33 cellular contexts compared by ENCODE assay signal in the genomic region with DNA sequence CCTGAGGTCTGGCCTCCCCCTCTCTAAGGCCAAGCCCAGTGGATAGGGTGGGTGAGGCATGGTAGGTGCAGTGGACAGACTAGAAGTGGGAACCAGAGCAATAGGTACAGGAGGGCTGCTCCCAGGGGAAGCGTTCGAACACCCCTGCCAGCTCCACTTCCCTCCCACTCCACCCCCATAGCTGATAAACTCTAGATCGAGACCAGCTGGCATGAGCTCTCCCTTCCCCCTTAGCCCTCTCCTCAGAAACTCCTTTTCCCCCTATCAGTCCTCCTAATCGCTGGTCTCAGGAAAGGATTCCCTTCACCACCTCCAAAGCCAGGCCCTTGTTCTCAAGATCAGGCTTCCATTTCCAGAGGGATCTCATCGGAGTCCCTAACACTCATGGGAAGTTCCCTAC. TPM values are rescaled to one million over a fixed set of nuclear protein-coding genes. Genes with fewer than 3 reads are reported as not detected.
"Had no signal": no experiment of that assay in that cellular context is flagged by ENCODE, and none has a peak within 500 bp of the region (broad histone marks: within the 10 kb centered on the region; RNA-seq: fewer than 3 reads in every experiment).

No MANE protein-coding gene starts in this region.

- ATAC-seq: activated CD8-positive, alpha-beta T cell treated with anti-CD3 and anti-CD28 coated beads for 36 hours; activated T-cell treated with anti-CD3 and anti-CD28 coated beads, Interleukin-2, amount 50 U/mL, for 72 hours; activated T-helper 17 cell treated with anti-CD3 and anti-CD28 coated beads, Interleukin-2, amount 50 U/mL, for 72 hours; K562; Panc1 had no signal

- H3K27ac Mint-ChIP-seq: activated CD4-positive, alpha-beta T cell treated with anti-CD3 and anti-CD28 coated beads, Interleukin-2, amount 10 ng/mL, durations not matched to agents 24 days and 14 days; activated CD8-positive, alpha-beta T cell treated with anti-CD3 and anti-CD28 coated beads for 36 hours; activated naive CD4-positive, alpha-beta T cell treated with anti-CD3 and anti-CD28 coated beads, Interleukin-2, amount 50 U/mL, for 24 hours; activated naive CD8-positive, alpha-beta T cell treated with anti-CD3 and anti-CD28 coated beads, Interleukin-2, amount 10 ng/mL, durations not matched to agents 7 days and 5 days; activated T-cell treated with anti-CD3 and anti-CD28 coated beads, Interleukin-2, amount 50 U/mL, for 72 hours; activated T-helper 17 cell treated with anti-CD3 and anti-CD28 coated beads, Interleukin-2, amount 50 U/mL, for 72 hours; T-helper 1 cell treated with Interleukin-12 subunit alpha and Interleukin-12 subunit beta and Interleukin-4 antibody, amounts not matched to agents 30 μg/mL and 1 μg/mL, for 36 hours; T-helper 2 cell treated with Interferon-gamma antibody and Interleukin-4, amounts not matched to agents 5 μg/mL and 100 μg/mL, for 36 hours had no signal

- H3K27ac ChIP-seq: ascending aorta, cardiac muscle cell, SJSA1 had no signal

- H3K27me3 ChIP-seq: ascending aorta, cardiac muscle cell, SJSA1 had no signal

- H3K9me3 Mint-ChIP-seq: activated CD4-positive, alpha-beta T cell treated with anti-CD3 and anti-CD28 coated beads, Interleukin-2, amount 10 ng/mL, durations not matched to agents 24 days and 14 days; activated CD8-positive, alpha-beta T cell treated with anti-CD3 and anti-CD28 coated beads for 36 hours; activated naive CD4-positive, alpha-beta T cell treated with anti-CD3 and anti-CD28 coated beads, Interleukin-2, amount 50 U/mL, for 24 hours; activated naive CD8-positive, alpha-beta T cell treated with anti-CD3 and anti-CD28 coated beads, Interleukin-2, amount 10 ng/mL, durations not matched to agents 7 days and 5 days; activated T-cell treated with anti-CD3 and anti-CD28 coated beads, Interleukin-2, amount 50 U/mL, for 72 hours; activated T-helper 17 cell treated with anti-CD3 and anti-CD28 coated beads, Interleukin-2, amount 50 U/mL, for 72 hours; T-helper 1 cell treated with Interleukin-12 subunit alpha and Interleukin-12 subunit beta and Interleukin-4 antibody, amounts not matched to agents 30 μg/mL and 1 μg/mL, for 36 hours; T-helper 2 cell treated with Interferon-gamma antibody and Interleukin-4, amounts not matched to agents 5 μg/mL and 100 μg/mL, for 36 hours had no signal

- H3K9me3 ChIP-seq: ascending aorta, SJSA1, SK-N-SH had no signal

- H3K36me3 Mint-ChIP-seq: activated naive CD4-positive, alpha-beta T cell treated with anti-CD3 and anti-CD28 coated beads, Interleukin-2, amount 50 U/mL, for 24 hours; activated naive CD8-positive, alpha-beta T cell treated with anti-CD3 and anti-CD28 coated beads, Interleukin-2, amount 10 ng/mL, durations not matched to agents 7 days and 5 days had no signal

- H3K4me1 Mint-ChIP-seq: activated CD4-positive, alpha-beta T cell treated with anti-CD3 and anti-CD28 coated beads, Interleukin-2, amount 10 ng/mL, durations not matched to agents 24 days and 14 days; activated naive CD4-positive, alpha-beta T cell treated with anti-CD3 and anti-CD28 coated beads, Interleukin-2, amount 50 U/mL, for 24 hours; activated T-helper 17 cell treated with anti-CD3 and anti-CD28 coated beads, Interleukin-2, amount 50 U/mL, for 72 hours had no signal

- DNase-seq: activated CD4-positive, alpha-beta T cell treated with anti-CD3 and anti-CD28 coated beads, Interleukin-2, amount 10 ng/mL, durations not matched to agents 24 days and 14 days; activated CD4-positive, alpha-beta T cell treated with anti-CD3 and anti-CD28 coated beads, Interleukin-2, amount 50 U/mL, for 4 hours; activated CD8-positive, alpha-beta T cell treated with anti-CD3 and anti-CD28 coated beads for 36 hours; activated effector memory CD4-positive, alpha-beta T cell treated with anti-CD3 and anti-CD28 coated beads, Interleukin-2, amount 50 U/mL, for 16 hours; activated naive CD4-positive, alpha-beta T cell; activated naive CD8-positive, alpha-beta T cell treated with anti-CD3 and anti-CD28 coated beads, Interleukin-2, amount 10 ng/mL, durations not matched to agents 7 days and 5 days; activated T-cell treated with anti-CD3 and anti-CD28 coated beads, Interleukin-2, amount 50 U/mL, for 1 hour; activated T-cell treated with anti-CD3 and anti-CD28 coated beads, Interleukin-2, amount 50 U/mL, for 72 hours; amygdala; NCI-H1105; NCI-H1417 treated with DMSO at 0.1 percent for 48 hours; NCI-H187 treated with DMSO at 0.1 percent for 48 hours; NCI-H2081; NCI-H2171 treated with DMSO at 0.1 percent for 48 hours; NCI-H2227 treated with DMSO at 0.1 percent for 48 hours; NCI-H446; NCI-H510A treated with DMSO at 0.1 percent for 48 hours; NCI-H526 treated with DMSO at 0.1 percent for 48 hours; NCI-H774; SHP77 treated with DMSO at 0.1 percent for 48 hours; SK-N-SH had no signal

- H3K9ac ChIP-seq: SK-N-SH had no signal

- H3K4me2 ChIP-seq: SK-N-SH had no signal

- H3K4me3 ChIP-seq: ascending aorta, cardiac muscle cell, K562, SJSA1 had no signal

- H3K27me3 Mint-ChIP-seq: activated CD8-positive, alpha-beta T cell treated with anti-CD3 and anti-CD28 coated beads for 36 hours; activated naive CD4-positive, alpha-beta T cell treated with anti-CD3 and anti-CD28 coated beads, Interleukin-2, amount 50 U/mL, for 24 hours had no signal

- H3K4me1 ChIP-seq: ascending aorta had no signal

- H3K4me3 Mint-ChIP-seq: activated CD4-positive, alpha-beta T cell treated with anti-CD3 and anti-CD28 coated beads, Interleukin-2, amount 10 ng/mL, durations not matched to agents 24 days and 14 days; activated CD8-positive, alpha-beta T cell treated with anti-CD3 and anti-CD28 coated beads for 36 hours; activated naive CD4-positive, alpha-beta T cell treated with anti-CD3 and anti-CD28 coated beads, Interleukin-2, amount 50 U/mL, for 24 hours; activated naive CD8-positive, alpha-beta T cell treated with anti-CD3 and anti-CD28 coated beads, Interleukin-2, amount 10 ng/mL, durations not matched to agents 7 days and 5 days; activated T-cell treated with anti-CD3 and anti-CD28 coated beads, Interleukin-2, amount 50 U/mL, for 72 hours; activated T-helper 17 cell treated with anti-CD3 and anti-CD28 coated beads, Interleukin-2, amount 50 U/mL, for 72 hours; T-helper 1 cell treated with Interleukin-12 subunit alpha and Interleukin-12 subunit beta and Interleukin-4 antibody, amounts not matched to agents 30 μg/mL and 1 μg/mL, for 36 hours; T-helper 2 cell treated with Interferon-gamma antibody and Interleukin-4, amounts not matched to agents 5 μg/mL and 100 μg/mL, for 36 hours had no signal

- FAIRE-seq: K562, TTC549 had no signal

- H3K36me3 ChIP-seq: ascending aorta, cardiac muscle cell had no signal

RNA-seq across cellular contexts. Expression of a gene that starts 6.0 kb away (rescaled TPM):
- total RNA-seq: activated CD4-positive, alpha-beta T cell treated with anti-CD3 and anti-CD28 coated beads, Interleukin-2, amount 10 ng/mL, durations not matched to agents 24 days and 14 days; activated CD8-positive, alpha-beta memory T cell treated with anti-CD3 and anti-CD28 coated beads for 36 hours; activated CD8-positive, alpha-beta T cell treated with anti-CD3 and anti-CD28 coated beads for 36 hours; activated naive CD8-positive, alpha-beta T cell treated with anti-CD3 and anti-CD28 coated beads, Interleukin-2, amount 10 ng/mL, durations not matched to agents 7 days and 5 days; activated T-cell treated with anti-CD3 and anti-CD28 coated beads, Interleukin-2, amount 50 U/mL, for 72 hours; activated T-helper 17 cell treated with anti-CD3 and anti-CD28 coated beads, Interleukin-2, amount 50 U/mL, for 72 hours; ascending aorta; cardiac muscle cell; K562; RPMI7951; SJSA1 had no signal
- polyA plus RNA-seq: cardiac muscle cell, K562, SK-N-SH had no signal
